In the genomic region with DNA sequence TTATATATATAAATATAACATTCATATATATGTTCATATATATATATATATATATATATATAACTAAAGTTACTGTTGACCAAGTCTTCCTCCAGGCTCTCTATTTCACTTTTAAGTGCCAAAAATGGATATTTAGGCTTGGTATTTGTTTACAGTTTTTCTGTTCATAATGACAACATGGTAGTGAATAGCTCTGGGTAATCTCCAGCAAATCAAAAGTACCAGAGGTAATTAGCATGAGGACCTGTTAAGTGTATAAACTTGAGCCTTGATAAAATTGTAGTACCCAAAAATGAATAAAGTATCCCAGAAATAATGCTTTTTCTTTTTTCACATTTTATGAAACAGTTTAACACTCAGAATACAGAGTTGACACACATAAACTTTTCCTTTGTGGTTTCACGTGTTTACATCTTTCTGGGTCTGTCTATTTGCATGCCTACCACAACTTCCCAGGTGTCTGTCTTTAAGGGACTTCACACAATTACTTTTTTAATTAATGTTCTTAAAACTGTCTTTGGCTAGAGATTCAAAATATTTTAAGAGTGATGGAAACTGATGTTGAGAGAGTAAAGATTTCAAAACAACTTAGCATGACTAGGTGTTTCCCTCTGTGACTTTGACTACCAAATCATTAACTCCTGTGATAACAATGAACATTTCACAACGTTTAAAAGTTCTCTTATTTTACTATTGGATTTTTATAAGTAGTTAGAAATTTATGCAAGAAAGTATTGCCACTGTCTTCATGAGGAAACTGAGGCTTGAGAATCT, we compare ENCODE assay signal across 16 cellular contexts. TPM values are rescaled to one million over a fixed set of nuclear protein-coding genes. Genes with fewer than 3 reads are reported as not detected.
DNase-seq lines count a peak whose midpoint lies in the region; ATAC-seq and TF ChIP-seq lines count a peak whose summit lies in the region.
"Had no signal": no experiment of that assay in that cellular context is flagged by ENCODE, and none has a peak within 500 bp of the region (broad histone marks: within the 10 kb centered on the region; RNA-seq: fewer than 3 reads in every experiment).

No MANE protein-coding gene starts in this region.

- peak; percentile 42 for ATAC-seq in activated CD8-positive, alpha-beta memory T cell treated with anti-CD3 and anti-CD28 coated beads, Interleukin-2, amount 10 ng/mL, durations not matched to agents 7 days and 5 days
- ATAC-seq in stimulated activated naive B cell treated with anti-CD40 and anti-IgM and Interleukin-4, amounts not matched to agents 10 μg/mL and 1 μg/mL and 100 μg/mL, for 72 hours (replicated peaks): peak; percentile 55 to 67
- ATAC-seq: mucosa of descending colon had no signal

- CTCF ChIA-PET in activated CD8-positive, alpha-beta memory T cell treated with anti-CD3 and anti-CD28 coated beads, Interleukin-2, amount 10 ng/mL, durations not matched to agents 7 days and 5 days (lab: Charles Lee): no interaction called here

- peaks cover 22% of the 10 kb centered on the region for H3K36me3 Mint-ChIP-seq in activated CD8-positive, alpha-beta memory T cell treated with anti-CD3 and anti-CD28 coated beads, Interleukin-2, amount 10 ng/mL, durations not matched to agents 7 days and 5 days
- H3K36me3 Mint-ChIP-seq in chondrocyte (ENCODE audit: low read depth): peaks cover 9% of the 10 kb centered on the region
- H3K36me3 Mint-ChIP-seq in stimulated activated naive B cell treated with anti-CD40 and anti-IgM and Interleukin-4, amounts not matched to agents 10 μg/mL and 1 μg/mL and 100 μg/mL, for 72 hours: peaks cover 21 to 41% of the 10 kb centered on the region in 2 donors

- no peak overlapping the region for H3K4me3 ChIP-seq in coronary artery
- H3K4me3 ChIP-seq: breast epithelium, mucosa of descending colon, right atrium auricular region, thyroid gland had no signal

- DNase-seq in activated CD8-positive, alpha-beta memory T cell treated with anti-CD3 and anti-CD28 coated beads, Interleukin-2, amount 10 ng/mL, durations not matched to agents 7 days and 5 days: no peak
- no peak for DNase-seq in activated CD8-positive, alpha-beta memory T cell treated with anti-CD3 and anti-CD28 coated beads, Interleukin-2, amount 50 U/mL, for 48 hours
- DNase-seq in M059J (ENCODE audit: low read depth): peak; percentile 14
- no peak for DNase-seq in chondrocyte (ENCODE audit: low spot score)
- DNase-seq in stimulated activated naive B cell treated with anti-CD40 and anti-IgM and Interleukin-4, amounts not matched to agents 10 μg/mL and 1 μg/mL and 100 μg/mL, for 72 hours: no peak
- no peak for DNase-seq in globus pallidus (ENCODE audit: low spot score)
- DNase-seq in HT-29 (ENCODE audit: low spot score): no peak
- no peak for DNase-seq in coronary artery (ENCODE audit: low spot score)
- DNase-seq: ACHN; activated CD8-positive, alpha-beta memory T cell treated with anti-CD3 and anti-CD28 coated beads for 24 hours; EL; mucosa of descending colon; thyroid gland had no signal

- H3K27ac Mint-ChIP-seq in activated CD8-positive, alpha-beta memory T cell treated with anti-CD3 and anti-CD28 coated beads, Interleukin-2, amount 10 ng/mL, durations not matched to agents 7 days and 5 days: peak overlapping the region; percentile 65
- H3K27ac Mint-ChIP-seq in chondrocyte (ENCODE audit: unreplicated experiment): peak overlapping the region; percentile 50
- no peak overlapping the region for H3K27ac Mint-ChIP-seq in stimulated activated naive B cell treated with anti-CD40 and anti-IgM and Interleukin-4, amounts not matched to agents 10 μg/mL and 1 μg/mL and 100 μg/mL, for 72 hours

- no peak overlapping the region for H3K27ac ChIP-seq in coronary artery
- H3K27ac ChIP-seq: breast epithelium, epithelial cell of prostate, right atrium auricular region, thyroid gland had no signal

- no peaks in the 10 kb centered on the region for H3K9me3 Mint-ChIP-seq in activated CD8-positive, alpha-beta memory T cell treated with anti-CD3 and anti-CD28 coated beads, Interleukin-2, amount 10 ng/mL, durations not matched to agents 7 days and 5 days (ENCODE audit: low read depth)
- H3K9me3 Mint-ChIP-seq in chondrocyte (ENCODE audit: low read depth): no peaks in the 10 kb centered on the region
- no peaks in the 10 kb centered on the region for H3K9me3 Mint-ChIP-seq in stimulated activated naive B cell treated with anti-CD40 and anti-IgM and Interleukin-4, amounts not matched to agents 10 μg/mL and 1 μg/mL and 100 μg/mL, for 72 hours

- no peaks in the 10 kb centered on the region for H3K27me3 Mint-ChIP-seq in activated CD8-positive, alpha-beta memory T cell treated with anti-CD3 and anti-CD28 coated beads, Interleukin-2, amount 10 ng/mL, durations not matched to agents 7 days and 5 days
- no peaks in the 10 kb centered on the region for H3K27me3 Mint-ChIP-seq in chondrocyte (ENCODE audit: low read depth)
- H3K27me3 Mint-ChIP-seq in stimulated activated naive B cell treated with anti-CD40 and anti-IgM and Interleukin-4, amounts not matched to agents 10 μg/mL and 1 μg/mL and 100 μg/mL, for 72 hours: no peaks in the 10 kb centered on the region

- peaks cover 14% of the 10 kb centered on the region for H3K4me1 Mint-ChIP-seq in activated CD8-positive, alpha-beta memory T cell treated with anti-CD3 and anti-CD28 coated beads, Interleukin-2, amount 10 ng/mL, durations not matched to agents 7 days and 5 days
- H3K4me1 Mint-ChIP-seq in chondrocyte (ENCODE audit: low read depth): peaks cover 21% of the 10 kb centered on the region
- H3K4me1 Mint-ChIP-seq in stimulated activated naive B cell treated with anti-CD40 and anti-IgM and Interleukin-4, amounts not matched to agents 10 μg/mL and 1 μg/mL and 100 μg/mL, for 72 hours: peaks cover 26 to 64% of the 10 kb centered on the region in 2 donors

- TF ChIP-seq CTCF in chondrocyte (IDR thresholded peaks at IDR 0.05) (no peak), coronary artery (IDR thresholded peaks at IDR 0.05) (no peak)

- H3K4me3 Mint-ChIP-seq in activated CD8-positive, alpha-beta memory T cell treated with anti-CD3 and anti-CD28 coated beads, Interleukin-2, amount 10 ng/mL, durations not matched to agents 7 days and 5 days: no peak overlapping the region
- H3K4me3 Mint-ChIP-seq in chondrocyte (ENCODE audit: unreplicated experiment): no peak overlapping the region
- H3K4me3 Mint-ChIP-seq in stimulated activated naive B cell treated with anti-CD40 and anti-IgM and Interleukin-4, amounts not matched to agents 10 μg/mL and 1 μg/mL and 100 μg/mL, for 72 hours: no peak overlapping the region

RNA-seq across cellular contexts. Expression of a gene that starts 47.9 kb away (rescaled TPM):
- 10 to 100 TPM; 35.1 to 38.0 TPM for total RNA-seq in activated CD8-positive, alpha-beta memory T cell treated with anti-CD3 and anti-CD28 coated beads, Interleukin-2, amount 10 ng/mL, durations not matched to agents 7 days and 5 days
- 31.7 and 35.0 TPM in 2 replicates for total RNA-seq in M059J (2014; rRNA removed; shearing (Covaris generic))
- 46.1 to 52.4 TPM (median 51.3 TPM) in 3 replicates for total RNA-seq in chondrocyte
- total RNA-seq in HT-29 (2014; rRNA removed; shearing (Covaris generic)): 10.8 and 16.1 TPM in 2 replicates
